ENCODE assay signal across 19 cellular contexts in the genomic region with DNA sequence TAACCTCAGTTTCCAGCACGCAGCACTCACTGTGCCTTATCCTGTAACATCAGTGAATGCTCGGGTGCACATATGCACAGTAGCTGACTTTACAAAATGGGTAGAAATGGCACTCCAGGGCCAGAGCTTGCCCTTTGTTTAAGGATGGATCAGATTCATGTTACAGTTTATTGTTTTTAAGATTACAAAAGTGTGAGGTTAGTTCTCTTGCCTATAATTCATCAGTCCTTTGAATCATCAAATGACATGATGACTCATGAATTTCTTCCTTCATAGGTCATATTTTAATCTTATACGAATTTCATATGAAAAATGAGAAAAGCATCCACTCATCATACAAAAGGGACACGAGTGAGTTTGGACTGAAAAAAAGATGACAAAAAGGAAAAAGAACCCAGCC.
DNase-seq lines count a peak whose midpoint lies in the region; TF ChIP-seq lines count a peak whose summit lies in the region.
"Had no signal": no experiment of that assay in that cellular context is flagged by ENCODE, and none has a peak within 500 bp of the region (broad histone marks: within the 10 kb centered on the region; RNA-seq: fewer than 3 reads in every experiment).

No MANE protein-coding gene starts in this region.

- DNase-seq in AG20443 (ENCODE audit: low spot score) (peak; percentile 12), NCI-H226 (peak; percentile 66), choroid plexus epithelial cell (ENCODE audit: low read depth) (peak; percentile 69), kidney tubule cell (ENCODE audit: low spot score) (peak; percentile 61), GM19238 (ENCODE audit: insufficient read length, low spot score) (no peak), NCI-H524 treated with DMSO at 0.1 percent for 48 hours (lab: John Stamatoyannopoulos, UW) (no peak), NCI-H446 treated with DMSO at 0.1 percent for 48 hours (lab: John Stamatoyannopoulos, UW) (no peak)
- DNase-seq in activated CD4-positive, alpha-beta T cell treated with anti-CD3 and anti-CD28 coated beads, Interleukin-2, amount 10 ng/mL, durations not matched to agents 7 days and 5 days = no peak
- DNase-seq: activated naive CD8-positive, alpha-beta T cell treated with anti-CD3 and anti-CD28 coated beads for 36 hours; activated T-cell treated with anti-CD3 and anti-CD28 coated beads for 4 hours; cortex of kidney; esophagus squamous epithelium; Kasumi-1; NCI-H1694 treated with DMSO at 0.1 percent for 48 hours; NCI-H748 treated with DMSO at 0.1 percent for 48 hours; occipital lobe had no signal

- no peak for TF ChIP-seq CTCF in choroid plexus epithelial cell (conservative IDR thresholded peaks at IDR 0.05; ENCODE audit: low read depth, low read length)

- no peak overlapping the region for H3K27ac Mint-ChIP-seq in activated CD4-positive, alpha-beta T cell treated with anti-CD3 and anti-CD28 coated beads, Interleukin-2, amount 10 ng/mL, durations not matched to agents 7 days and 5 days
- H3K27ac Mint-ChIP-seq: activated naive CD8-positive, alpha-beta T cell treated with anti-CD3 and anti-CD28 coated beads for 36 hours; stimulated activated naive CD8-positive, alpha-beta T cell treated with anti-CD3 and anti-CD28 coated beads, Interleukin-15, Interleukin-2, amounts not matched to agents 100 ng/mL and 50 ng/mL, for 24 hours; T-helper 2 cell treated with Interferon-gamma antibody and Interleukin-4, amounts not matched to agents 5 μg/mL and 100 μg/mL, for 36 hours had no signal

- no peaks in the 10 kb centered on the region for H3K27me3 Mint-ChIP-seq in activated CD4-positive, alpha-beta T cell treated with anti-CD3 and anti-CD28 coated beads, Interleukin-2, amount 10 ng/mL, durations not matched to agents 7 days and 5 days
- H3K27me3 Mint-ChIP-seq: activated naive CD8-positive, alpha-beta T cell treated with anti-CD3 and anti-CD28 coated beads for 36 hours; stimulated activated naive CD8-positive, alpha-beta T cell treated with anti-CD3 and anti-CD28 coated beads, Interleukin-15, Interleukin-2, amounts not matched to agents 100 ng/mL and 50 ng/mL, for 24 hours had no signal

- no peak overlapping the region for H3K4me3 ChIP-seq in choroid plexus epithelial cell (ENCODE audit: low read depth, low read length)
- H3K4me3 ChIP-seq: esophagus squamous epithelium, HAP-1 had no signal

- POLR2A ChIA-PET in activated CD4-positive, alpha-beta T cell treated with anti-CD3 and anti-CD28 coated beads, Interleukin-2, amount 10 ng/mL, durations not matched to agents 7 days and 5 days (lab: Charles Lee) = no interaction called here

- H3K4me3 Mint-ChIP-seq in activated CD4-positive, alpha-beta T cell treated with anti-CD3 and anti-CD28 coated beads, Interleukin-2, amount 10 ng/mL, durations not matched to agents 7 days and 5 days = no peak overlapping the region
- H3K4me3 Mint-ChIP-seq: activated naive CD8-positive, alpha-beta T cell treated with anti-CD3 and anti-CD28 coated beads for 36 hours; stimulated activated naive CD8-positive, alpha-beta T cell treated with anti-CD3 and anti-CD28 coated beads, Interleukin-15, Interleukin-2, amounts not matched to agents 100 ng/mL and 50 ng/mL, for 24 hours; T-helper 2 cell treated with Interferon-gamma antibody and Interleukin-4, amounts not matched to agents 5 μg/mL and 100 μg/mL, for 36 hours had no signal

- no peaks in the 10 kb centered on the region for H3K9me3 Mint-ChIP-seq in activated CD4-positive, alpha-beta T cell treated with anti-CD3 and anti-CD28 coated beads, Interleukin-2, amount 10 ng/mL, durations not matched to agents 7 days and 5 days
- H3K9me3 Mint-ChIP-seq: stimulated activated naive CD8-positive, alpha-beta T cell treated with anti-CD3 and anti-CD28 coated beads, Interleukin-15, Interleukin-2, amounts not matched to agents 100 ng/mL and 50 ng/mL, for 24 hours had no signal

- no peaks in the 10 kb centered on the region for H3K4me1 Mint-ChIP-seq in activated CD4-positive, alpha-beta T cell treated with anti-CD3 and anti-CD28 coated beads, Interleukin-2, amount 10 ng/mL, durations not matched to agents 7 days and 5 days
- H3K4me1 Mint-ChIP-seq: activated naive CD8-positive, alpha-beta T cell treated with anti-CD3 and anti-CD28 coated beads for 36 hours had no signal

- no peaks in the 10 kb centered on the region for H3K36me3 Mint-ChIP-seq in activated CD4-positive, alpha-beta T cell treated with anti-CD3 and anti-CD28 coated beads, Interleukin-2, amount 10 ng/mL, durations not matched to agents 7 days and 5 days (ENCODE audit: low read depth)
- H3K36me3 Mint-ChIP-seq: activated naive CD8-positive, alpha-beta T cell treated with anti-CD3 and anti-CD28 coated beads for 36 hours had no signal

- CTCF ChIA-PET in activated CD4-positive, alpha-beta T cell treated with anti-CD3 and anti-CD28 coated beads, Interleukin-2, amount 10 ng/mL, durations not matched to agents 7 days and 5 days (lab: Charles Lee) = no interaction called here

Comparison
In these comparisons a context has a peak if more than half of its experiments do, and no peak if none do; other contexts are left out.
1. DNase-seq: peak in AG20443 (single experiment), NCI-H226 (single experiment), choroid plexus epithelial cell (single experiment) and kidney tubule cell (single experiment); none in GM19238 (single experiment), NCI-H524 treated with DMSO at 0.1 percent for 48 hours (single experiment), NCI-H446 treated with DMSO at 0.1 percent for 48 hours (single experiment) and activated CD4-positive, alpha-beta T cell treated with anti-CD3 and anti-CD28 coated beads, Interleukin-2, amount 10 ng/mL, durations not matched to agents 7 days and 5 days (single experiment).